ENCODE assay signal across 13 cellular contexts in the genomic region with DNA sequence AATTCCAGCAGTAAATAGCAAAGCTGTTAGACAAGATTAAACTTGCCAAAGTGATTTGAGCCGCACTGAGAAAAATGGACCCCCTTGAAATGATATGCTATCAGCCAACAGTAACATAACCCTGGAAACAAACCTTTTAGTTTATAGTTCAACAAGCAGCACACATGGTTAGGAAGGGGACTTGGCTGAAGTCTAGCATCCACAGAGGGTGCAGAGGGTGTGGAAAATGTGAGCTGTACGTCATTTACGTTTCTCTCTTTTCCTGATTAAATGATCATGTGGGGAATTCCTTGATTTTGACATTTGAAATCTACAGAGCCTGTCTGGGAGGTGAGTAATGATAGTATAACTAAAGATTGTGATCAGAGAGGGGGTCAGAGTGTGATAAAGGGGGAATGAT.
"Had no signal": no experiment of that assay in that cellular context is flagged by ENCODE, and none has a peak within 500 bp of the region (broad histone marks: within the 10 kb centered on the region; RNA-seq: fewer than 3 reads in every experiment).

No MANE protein-coding gene starts in this region.

- H3K36me3 ChIP-seq: brain microvascular endothelial cell, gastroesophageal sphincter, heart right ventricle had no signal

- H3K27ac ChIP-seq: brain microvascular endothelial cell, heart right ventricle had no signal

- FAIRE-seq: islet of Langerhans had no signal

- DNase-seq: activated CD4-positive, alpha-beta T cell treated with anti-CD3 and anti-CD28 coated beads, Interleukin-2, amount 10 ng/mL, durations not matched to agents 24 days and 14 days; activated CD4-positive, CD25-positive, alpha-beta regulatory T cell; activated naive CD8-positive, alpha-beta T cell treated with anti-CD3 and anti-CD28 coated beads, Interleukin-2, amount 10 ng/mL, durations not matched to agents 7 days and 5 days; anterior cingulate cortex; brain microvascular endothelial cell; cerebellar nuclear complex; heart right ventricle; naive B cell; stimulated activated CD4-positive, alpha-beta T cell treated with anti-CD3 and anti-CD28 coated beads, Interleukin-15, amount 100 ng/mL, for 24 hours; stimulated activated CD4-positive, alpha-beta T cell treated with anti-CD3 and anti-CD28 coated beads, Interleukin-4, amount 100 ng/mL, for 1 hour; stimulated activated naive B cell treated with anti-CD40 and anti-IgM and Interleukin-4, amounts not matched to agents 10 μg/mL and 1 μg/mL and 100 μg/mL, for 72 hours had no signal

- ATAC-seq: gastroesophageal sphincter; heart right ventricle; stimulated activated naive B cell treated with anti-CD40 and anti-IgM and Interleukin-4, amounts not matched to agents 10 μg/mL and 1 μg/mL and 100 μg/mL, for 72 hours had no signal

- H3K4me3 ChIP-seq: gastroesophageal sphincter, heart right ventricle had no signal

- H3K27me3 ChIP-seq: brain microvascular endothelial cell, heart right ventricle had no signal
